ENCODE assay signal across 8 cellular contexts in genomic region chr20:57391439-57392129, GRCh38. TPM values are rescaled to one million over a fixed set of nuclear protein-coding genes. Genes with fewer than 3 reads are reported as not detected.
DNase-seq lines count a peak whose midpoint lies in the region; ATAC-seq and TF ChIP-seq lines count a peak whose summit lies in the region.

No MANE protein-coding gene starts in this region.

- H3K27me3 Mint-ChIP-seq in activated naive CD8-positive, alpha-beta T cell treated with anti-CD3 and anti-CD28 coated beads, Interleukin-2, amount 10 ng/mL, durations not matched to agents 7 days and 5 days, result no peaks in the 10 kb centered on the region
- H3K27me3 Mint-ChIP-seq in stimulated activated naive B cell treated with anti-CD40 and anti-IgM and Interleukin-4, amounts not matched to agents 10 μg/mL and 1 μg/mL and 100 μg/mL, for 72 hours, result no peaks in the 10 kb centered on the region

- peak overlapping the region; percentile 89 for H3K4me3 Mint-ChIP-seq in activated naive CD8-positive, alpha-beta T cell treated with anti-CD3 and anti-CD28 coated beads, Interleukin-2, amount 10 ng/mL, durations not matched to agents 7 days and 5 days
- H3K4me3 Mint-ChIP-seq in stimulated activated naive B cell treated with anti-CD40 and anti-IgM and Interleukin-4, amounts not matched to agents 10 μg/mL and 1 μg/mL and 100 μg/mL, for 72 hours, result peak overlapping the region; percentile 88 to 93

- H3K4me1 Mint-ChIP-seq in activated naive CD8-positive, alpha-beta T cell treated with anti-CD3 and anti-CD28 coated beads, Interleukin-2, amount 10 ng/mL, durations not matched to agents 7 days and 5 days, result peaks cover 25% of the 10 kb centered on the region
- peaks cover 41 to 65% of the 10 kb centered on the region in 2 donors for H3K4me1 Mint-ChIP-seq in stimulated activated naive B cell treated with anti-CD40 and anti-IgM and Interleukin-4, amounts not matched to agents 10 μg/mL and 1 μg/mL and 100 μg/mL, for 72 hours

- H3K9me3 Mint-ChIP-seq in activated naive CD8-positive, alpha-beta T cell treated with anti-CD3 and anti-CD28 coated beads, Interleukin-2, amount 10 ng/mL, durations not matched to agents 7 days and 5 days, result no peaks in the 10 kb centered on the region
- no peaks in the 10 kb centered on the region for H3K9me3 Mint-ChIP-seq in stimulated activated naive B cell treated with anti-CD40 and anti-IgM and Interleukin-4, amounts not matched to agents 10 μg/mL and 1 μg/mL and 100 μg/mL, for 72 hours

- ATAC-seq in GM21423 (IDR thresholded peaks at IDR 0.05; ENCODE audit: unreplicated experiment) (peak; percentile 1), GM18858 (IDR thresholded peaks at IDR 0.05; ENCODE audit: unreplicated experiment) (no peak)
- peak; percentile 5 for ATAC-seq in activated naive CD8-positive, alpha-beta T cell treated with anti-CD3 and anti-CD28 coated beads, Interleukin-2, amount 10 ng/mL, durations not matched to agents 7 days and 5 days (ENCODE audit: low read depth)
- peak; percentile 10 to 19 for ATAC-seq in stimulated activated naive B cell treated with anti-CD40 and anti-IgM and Interleukin-4, amounts not matched to agents 10 μg/mL and 1 μg/mL and 100 μg/mL, for 72 hours (replicated peaks)

- POLR2A ChIA-PET in activated naive CD8-positive, alpha-beta T cell treated with anti-CD3 and anti-CD28 coated beads, Interleukin-2, amount 10 ng/mL, durations not matched to agents 7 days and 5 days (lab: Charles Lee), result interaction anchor here (0.7 to 5.3 kb wide), 10 partner anchors 12 to 910 kb away, joined by 3 to 78 read pairs (median 9); partner anchors contain the start of gene ZBP1

- peaks cover 28% of the 10 kb centered on the region for H3K36me3 Mint-ChIP-seq in activated naive CD8-positive, alpha-beta T cell treated with anti-CD3 and anti-CD28 coated beads, Interleukin-2, amount 10 ng/mL, durations not matched to agents 7 days and 5 days
- peaks cover 34 to 45% of the 10 kb centered on the region in 2 donors for H3K36me3 Mint-ChIP-seq in stimulated activated naive B cell treated with anti-CD40 and anti-IgM and Interleukin-4, amounts not matched to agents 10 μg/mL and 1 μg/mL and 100 μg/mL, for 72 hours

- H3K27ac Mint-ChIP-seq in activated naive CD8-positive, alpha-beta T cell treated with anti-CD3 and anti-CD28 coated beads, Interleukin-2, amount 10 ng/mL, durations not matched to agents 7 days and 5 days, result peak overlapping the region; percentile 87
- peak overlapping the region; percentile 94 for H3K27ac Mint-ChIP-seq in stimulated activated naive B cell treated with anti-CD40 and anti-IgM and Interleukin-4, amounts not matched to agents 10 μg/mL and 1 μg/mL and 100 μg/mL, for 72 hours

- H3K4me3 ChIP-seq in LNCaP clone FGC (ENCODE audit: low read depth, low read length), result peak overlapping the region; percentile 67

- DNase-seq in EH (ENCODE audit: low read depth) (peak; percentile 23), LNCaP clone FGC (ENCODE audit: low read depth) (no peak), iPS-NIHi7 (ENCODE audit: extremely low spot score) (peak; percentile 63), MV-4-11 (lab: John Stamatoyannopoulos, UW) (no peak)
- peak; percentile 65 for DNase-seq in activated naive CD8-positive, alpha-beta T cell treated with anti-CD3 and anti-CD28 coated beads, Interleukin-2, amount 10 ng/mL, durations not matched to agents 7 days and 5 days
- DNase-seq in stimulated activated naive B cell treated with anti-CD40 and anti-IgM and Interleukin-4, amounts not matched to agents 10 μg/mL and 1 μg/mL and 100 μg/mL, for 72 hours, result no peak

- no peak for TF ChIP-seq CTCF in LNCaP clone FGC (IDR thresholded peaks at IDR 0.05; ENCODE audit: control insufficient read depth, extremely low read depth, insufficient read depth)

RNA-seq across cellular contexts. Expression of gene RBM38, which starts 0.4 kb away (rescaled TPM):
- 10 to 100 TPM; 60.9 to 62.8 TPM for total RNA-seq in activated naive CD8-positive, alpha-beta T cell treated with anti-CD3 and anti-CD28 coated beads, Interleukin-2, amount 10 ng/mL, durations not matched to agents 7 days and 5 days

RNA-seq across cellular contexts. Expression of gene RAE1, which starts 40.5 kb away (rescaled TPM):
- total RNA-seq in activated naive CD8-positive, alpha-beta T cell treated with anti-CD3 and anti-CD28 coated beads, Interleukin-2, amount 10 ng/mL, durations not matched to agents 7 days and 5 days, result 10 to 100 TPM; 31.8 to 34.4 TPM

Comparison
In these comparisons a context has a peak if more than half of its experiments do, and no peak if none do; other contexts are left out.
1. DNase-seq: peak in EH (single experiment), activated naive CD8-positive, alpha-beta T cell treated with anti-CD3 and anti-CD28 coated beads, Interleukin-2, amount 10 ng/mL, durations not matched to agents 7 days and 5 days (single experiment) and iPS-NIHi7 (single experiment); none in LNCaP clone FGC (single experiment), stimulated activated naive B cell treated with anti-CD40 and anti-IgM and Interleukin-4, amounts not matched to agents 10 μg/mL and 1 μg/mL and 100 μg/mL, for 72 hours (single experiment) and MV-4-11 (single experiment).